In the genomic region with DNA sequence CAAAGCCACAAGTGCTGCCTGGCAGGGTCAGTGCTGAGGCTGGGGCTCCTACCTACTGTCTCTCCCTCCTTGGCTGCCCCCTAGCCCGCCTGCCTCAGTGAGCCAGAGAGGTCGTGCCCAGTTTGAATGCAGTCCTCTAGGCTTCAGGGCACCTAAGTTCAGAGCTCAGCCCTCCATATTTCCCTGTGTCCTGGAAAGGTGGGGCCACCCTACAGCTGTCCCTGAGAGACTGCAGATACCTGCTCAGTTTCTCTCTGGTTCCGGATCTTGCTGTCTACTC, we compare ENCODE assay signal across 26 cellular contexts.
"Had no signal": no experiment of that assay in that cellular context is flagged by ENCODE, and none has a peak within 500 bp of the region (broad histone marks: within the 10 kb centered on the region; RNA-seq: fewer than 3 reads in every experiment).

No MANE protein-coding gene starts in this region.

- H3K27ac ChIP-seq: coronary artery, esophagus muscularis mucosa, foreskin keratinocyte, gastroesophageal sphincter, ovary, psoas muscle, sigmoid colon, suprapubic skin, transverse colon, upper lobe of right lung, vagina had no signal

- H3K4me3 ChIP-seq: coronary artery, esophagus muscularis mucosa, gastroesophageal sphincter, lung, ovary, psoas muscle, sigmoid colon, suprapubic skin, transverse colon, upper lobe of right lung, vagina had no signal

- H3K4me3 Mint-ChIP-seq: immature natural killer cell; memory B cell; natural killer cell; stimulated activated naive B cell treated with anti-CD40 and anti-IgM and Interleukin-4, amounts not matched to agents 10 μg/mL and 1 μg/mL and 100 μg/mL, for 72 hours; stimulated activated naive CD8-positive, alpha-beta T cell treated with anti-CD3 and anti-CD28 coated beads, Interleukin-15, Interleukin-2, amounts not matched to agents 100 ng/mL and 50 ng/mL, for 24 hours had no signal

- H3K36me3 Mint-ChIP-seq: immature natural killer cell; natural killer cell; stimulated activated naive B cell treated with anti-CD40 and anti-IgM and Interleukin-4, amounts not matched to agents 10 μg/mL and 1 μg/mL and 100 μg/mL, for 72 hours had no signal

- DNase-seq: dermis blood vessel endothelial cell; effector memory CD4-positive, alpha-beta T cell; foreskin keratinocyte; hypothalamus; immature natural killer cell; islet precursor cell; natural killer cell; psoas muscle; sigmoid colon; stimulated activated CD4-positive, alpha-beta T cell treated with anti-CD3 and anti-CD28 coated beads, Interleukin-2, amount 100 ng/mL, for 24 hours; stimulated activated CD4-positive, alpha-beta T cell treated with anti-CD3 and anti-CD28 coated beads, Interleukin-4, amount 100 ng/mL, for 4 hours; stimulated activated naive B cell treated with anti-CD40 and anti-IgM and Interleukin-4, amounts not matched to agents 10 μg/mL and 1 μg/mL and 100 μg/mL, for 72 hours; transverse colon had no signal

- H3K9me3 ChIP-seq: esophagus muscularis mucosa, gastroesophageal sphincter, ovary, psoas muscle, sigmoid colon, suprapubic skin, transverse colon, upper lobe of right lung, vagina had no signal

- H3K27me3 Mint-ChIP-seq: stimulated activated naive B cell treated with anti-CD40 and anti-IgM and Interleukin-4, amounts not matched to agents 10 μg/mL and 1 μg/mL and 100 μg/mL, for 72 hours; stimulated activated naive CD8-positive, alpha-beta T cell treated with anti-CD3 and anti-CD28 coated beads, Interleukin-15, Interleukin-2, amounts not matched to agents 100 ng/mL and 50 ng/mL, for 24 hours had no signal

- H3K27ac Mint-ChIP-seq: immature natural killer cell; memory B cell; natural killer cell; stimulated activated naive B cell treated with anti-CD40 and anti-IgM and Interleukin-4, amounts not matched to agents 10 μg/mL and 1 μg/mL and 100 μg/mL, for 72 hours; stimulated activated naive CD8-positive, alpha-beta T cell treated with anti-CD3 and anti-CD28 coated beads, Interleukin-15, Interleukin-2, amounts not matched to agents 100 ng/mL and 50 ng/mL, for 24 hours had no signal

- FAIRE-seq: endothelial cell of umbilical vein had no signal

- H3K9me3 Mint-ChIP-seq: immature natural killer cell; memory B cell; natural killer cell; stimulated activated naive CD8-positive, alpha-beta T cell treated with anti-CD3 and anti-CD28 coated beads, Interleukin-15, Interleukin-2, amounts not matched to agents 100 ng/mL and 50 ng/mL, for 24 hours had no signal

- H3K4me1 Mint-ChIP-seq: immature natural killer cell had no signal

- H3K36me3 ChIP-seq: ovary, transverse colon, upper lobe of right lung, vagina had no signal

- H3K4me1 ChIP-seq: foreskin keratinocyte, psoas muscle, suprapubic skin had no signal

- ATAC-seq: foreskin keratinocyte; gastroesophageal sphincter; left lobe of liver; natural killer cell; right cardiac atrium; stimulated activated naive B cell treated with anti-CD40 and anti-IgM and Interleukin-4, amounts not matched to agents 10 μg/mL and 1 μg/mL and 100 μg/mL, for 72 hours; upper lobe of right lung had no signal
